Comparison of ENCODE assay signal across 12 cellular contexts in genomic region chr12:72790273-72790672, GRCh38.
"Had no signal": no experiment of that assay in that cellular context is flagged by ENCODE, and none has a peak within 500 bp of the region (broad histone marks: within the 10 kb centered on the region; RNA-seq: fewer than 3 reads in every experiment).

No MANE protein-coding gene starts in this region.

- H3K9me3 ChIP-seq: transverse colon had no signal

- H3K4me1 ChIP-seq: transverse colon had no signal

- H3K4me3 ChIP-seq: transverse colon had no signal

- H3K36me3 ChIP-seq: transverse colon had no signal

- H3K27me3 ChIP-seq: transverse colon had no signal

- DNase-seq: activated CD4-positive, alpha-beta T cell treated with anti-CD3 and anti-CD28 coated beads, Interleukin-2, amount 50 U/mL, for 4 hours; activated CD4-positive, CD25-positive, alpha-beta regulatory T cell treated with anti-CD3 and anti-CD28 coated beads, Interleukin-2, amount 50 U/mL, for 72 hours; activated effector memory CD4-positive, alpha-beta T cell treated with Interleukin-2 at 50 U/mL for 16 hours; activated T-cell treated with anti-CD3 and anti-CD28 coated beads, Interleukin-2, amount 50 U/mL, for 1 hour; cerebellar nuclear complex; effector memory CD8-positive, alpha-beta T cell; erythroblast; hippocampal formation; nucleus accumbens; right cardiac atrium; T-helper 17 cell; transverse colon had no signal

- H3K27ac ChIP-seq: transverse colon had no signal
